Comparison of ENCODE assay signal across 1 cellular context in genomic region chrX:119753001-119753400, GRCh38.
TF ChIP-seq lines count a peak whose summit lies in the region.

No MANE protein-coding gene starts in this region.

TF ChIP-seq in H1, 55 proteins besides CTCF, POLR2A, EP300 and RAD21:
- no peak for TF ChIP-seq TCF12 (IDR thresholded peaks at IDR 0.05; ENCODE audit: low read depth, low read length)
- TF ChIP-seq CHD2 (IDR thresholded peaks at IDR 0.05; ENCODE audit: low read length) = no peak
- no peak for TF ChIP-seq BRCA1 (IDR thresholded peaks at IDR 0.05; ENCODE audit: low read depth, low read length)
